8 cellular contexts compared by ENCODE assay signal in the genomic region with DNA sequence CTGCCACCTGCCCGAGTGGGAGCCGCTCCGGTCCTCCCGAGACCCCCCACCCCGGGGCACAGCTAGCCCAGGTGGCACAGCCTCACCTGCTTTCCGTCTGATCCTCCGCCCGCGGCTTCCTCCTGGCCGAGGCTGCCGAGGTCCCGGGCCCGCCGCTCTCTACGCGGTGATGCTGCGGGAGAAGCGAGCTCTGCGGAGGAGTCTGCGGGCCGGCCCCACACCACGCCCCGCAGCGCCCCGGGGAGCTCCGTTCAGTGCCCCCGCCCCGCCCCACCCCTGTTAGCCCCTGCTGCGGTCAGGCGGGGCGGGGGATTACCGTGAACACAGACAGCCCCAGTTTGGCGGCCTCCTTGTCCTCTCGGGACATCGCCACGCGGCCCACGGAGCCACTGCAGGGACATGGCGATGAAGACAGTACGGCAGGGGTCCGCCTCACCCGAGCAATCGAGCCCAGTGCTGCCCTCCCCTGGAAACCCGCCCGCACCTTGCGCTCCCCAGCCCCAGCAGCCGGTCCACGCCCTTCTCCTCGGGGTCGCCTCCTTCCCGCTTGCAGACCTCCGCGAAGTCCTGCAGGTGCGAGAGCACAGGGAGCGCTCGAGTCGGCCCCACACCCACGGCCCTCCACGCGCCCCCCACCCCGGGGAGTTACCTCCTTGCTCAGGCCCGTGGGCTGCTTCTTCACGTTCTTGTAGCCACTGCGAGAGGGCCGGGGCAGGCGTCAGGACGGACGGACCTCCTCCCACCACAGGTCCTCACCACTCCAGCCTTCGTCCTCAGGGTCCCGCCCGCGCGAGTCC. TPM values are rescaled to one million over a fixed set of nuclear protein-coding genes. Genes with fewer than 3 reads are reported as not detected.
DNase-seq lines count a peak whose midpoint lies in the region; ATAC-seq and TF ChIP-seq lines count a peak whose summit lies in the region.

No MANE protein-coding gene starts in this region.

- H3F3A ChIP-seq in OCI-LY1 (ENCODE audit: insufficient read depth, low read length), result peaks cover 9% of the 10 kb centered on the region

- H3K36me3 ChIP-seq in OCI-LY1 (ENCODE audit: insufficient read depth, low read length), result peaks cover 66% of the 10 kb centered on the region
- peaks cover 0 to 61% (median 53%) of the 10 kb centered on the region in 9 donors for H3K36me3 ChIP-seq in heart left ventricle
- peaks cover 28% of the 10 kb centered on the region for H3K36me3 ChIP-seq in rectal smooth muscle tissue (ENCODE audit: control insufficient read depth, insufficient read depth, low read length)

- peak; percentile 24 for ATAC-seq in HG02938 (IDR thresholded peaks at IDR 0.05; ENCODE audit: unreplicated experiment)
- peak in 2 of 4 donors; percentile 0 to 4 for ATAC-seq in heart left ventricle
- ATAC-seq in HG02623 (IDR thresholded peaks at IDR 0.05; ENCODE audit: unreplicated experiment), result no peak

- 0 to 33% (median 15%) methylated on average over 17 to 73 of the region's 73 CpGs for WGBS in heart left ventricle, 4 donors

- peak overlapping the region; percentile 64 for H3K27ac ChIP-seq in OCI-LY1 (ENCODE audit: low read depth, low read length, poor library complexity, severe bottlenecking)
- H3K27ac ChIP-seq in heart left ventricle, result peak overlapping the region in 11 of 12 donors; percentile 82 to 97 (median 89)
- peak overlapping the region; percentile 90 for H3K27ac ChIP-seq in rectal smooth muscle tissue (ENCODE audit: low read depth, low read length)

- H3K4me3 ChIP-seq in OCI-LY1 (ENCODE audit: low read depth, low read length, poor library complexity, severe bottlenecking) (peak overlapping the region; percentile 96), heart left ventricle (peak overlapping the region; percentile 62 to 99 (median 92)), rectal smooth muscle tissue (ENCODE audit: low read length) (peak overlapping the region; percentile 91)

- peak overlapping the region; percentile 78 for H3K4me2 ChIP-seq in OCI-LY1 (ENCODE audit: low read length)

- no peak overlapping the region for H2AFZ ChIP-seq in OCI-LY1 (ENCODE audit: low read length)

- TF ChIP-seq POLR2A in heart left ventricle (IDR thresholded peaks at IDR 0.05), result no peak

- no peaks in the 10 kb centered on the region for H3K79me2 ChIP-seq in OCI-LY1 (ENCODE audit: insufficient read depth, low read length)

- H3K4me1 ChIP-seq in OCI-LY1 (ENCODE audit: insufficient read depth, low read length, severe bottlenecking) (peaks cover 23% of the 10 kb centered on the region), heart left ventricle (peaks cover 0 to 39% (median 22%) of the 10 kb centered on the region in 12 donors), rectal smooth muscle tissue (ENCODE audit: control insufficient read depth, insufficient read depth, low read length) (peaks cover 3% of the 10 kb centered on the region)

- intact Hi-C loops in heart left ventricle (cut with DNase I), result loop anchor here in 1 of 10 donors (2.0 kb wide), 1 partner anchor 19 kb away; a partner anchor contains a TSS

- H3K9ac ChIP-seq in OCI-LY1 (ENCODE audit: low read length) (peak overlapping the region; percentile 89), rectal smooth muscle tissue (ENCODE audit: low read length) (peak overlapping the region; percentile 13)

- TF ChIP-seq CTCF in OCI-LY1 (IDR thresholded peaks at IDR 0.05; ENCODE audit: low read length) (peak; percentile 29), heart left ventricle (IDR thresholded peaks at IDR 0.05) (peak in 4 of 12 donors; percentile 11 to 21 (median 14))

- DNase-seq in NCI-H748 (lab: John Stamatoyannopoulos, UW; ENCODE audit: unreplicated experiment) (peak; percentile 44), NCI-H748 treated with DMSO at 0.1 percent for 48 hours (lab: John Stamatoyannopoulos, UW) (no peak), activated gamma-delta T cell (lab: John Stamatoyannopoulos, UW) (peak; percentile 52), heart left ventricle (peak in 1 of 5 donors; percentile 71)

- H3K9me2 ChIP-seq in OCI-LY1 (ENCODE audit: low read depth, low read length), result no peaks in the 10 kb centered on the region

- H3K9me3 ChIP-seq in OCI-LY1 (ENCODE audit: low read length) (no peaks in the 10 kb centered on the region), heart left ventricle (no peaks in the 10 kb centered on the region)

- H3K27me3 ChIP-seq in OCI-LY1 (ENCODE audit: insufficient read depth, low read length), result no peaks in the 10 kb centered on the region
- no peaks in the 10 kb centered on the region for H3K27me3 ChIP-seq in heart left ventricle
- no peaks in the 10 kb centered on the region for H3K27me3 ChIP-seq in rectal smooth muscle tissue (ENCODE audit: control insufficient read depth, insufficient read depth, low read length)

- H4K20me1 ChIP-seq in OCI-LY1 (ENCODE audit: insufficient read depth, low read length), result no peaks in the 10 kb centered on the region

RNA-seq across cellular contexts. Expression of a gene that starts 0.9 kb away (rescaled TPM):
- total RNA-seq in heart left ventricle, result 1 to 10 TPM; 6.2 to 8.4 (median 7.2) TPM
- polyA plus RNA-seq in heart left ventricle, result 1 to 10 TPM; 9.8 TPM

RNA-seq across cellular contexts. Expression of a gene that starts 6.9 kb away (rescaled TPM):
- total RNA-seq in heart left ventricle, result 100 to 1,000 TPM in 2 of 9 donors, 10 to 100 TPM in 7; 35.5 to 125 (median 51.2) TPM
- 100 to 1,000 TPM in 1 of 2 donors, 10 to 100 TPM in 1; 81.5 to 141 TPM for polyA plus RNA-seq in heart left ventricle

RNA-seq across cellular contexts. Expression of a gene that starts 19.7 kb away (rescaled TPM):
- 100 to 1,000 TPM; 271 to 451 (median 310) TPM for total RNA-seq in heart left ventricle
- polyA plus RNA-seq in heart left ventricle, result 100 to 1,000 TPM; 217 to 580 TPM

RNA-seq across cellular contexts. Expression of a gene that starts 37.9 kb away (rescaled TPM):
- 100 to 1,000 TPM; 142 to 290 (median 169) TPM for total RNA-seq in heart left ventricle
- polyA plus RNA-seq in heart left ventricle, result 100 to 1,000 TPM; 231 to 358 TPM

RNA-seq across cellular contexts. Expression of a gene that starts 47.5 kb away (rescaled TPM):
- 1 to 10 TPM in 3 of 9 donors, under 1 TPM in 6; 0.40 to 3.8 (median 0.88) TPM for total RNA-seq in heart left ventricle
- polyA plus RNA-seq in heart left ventricle, result under 1 TPM; 0.61 to 0.78 TPM
